11 cellular contexts compared by ENCODE assay signal in the genomic region with DNA sequence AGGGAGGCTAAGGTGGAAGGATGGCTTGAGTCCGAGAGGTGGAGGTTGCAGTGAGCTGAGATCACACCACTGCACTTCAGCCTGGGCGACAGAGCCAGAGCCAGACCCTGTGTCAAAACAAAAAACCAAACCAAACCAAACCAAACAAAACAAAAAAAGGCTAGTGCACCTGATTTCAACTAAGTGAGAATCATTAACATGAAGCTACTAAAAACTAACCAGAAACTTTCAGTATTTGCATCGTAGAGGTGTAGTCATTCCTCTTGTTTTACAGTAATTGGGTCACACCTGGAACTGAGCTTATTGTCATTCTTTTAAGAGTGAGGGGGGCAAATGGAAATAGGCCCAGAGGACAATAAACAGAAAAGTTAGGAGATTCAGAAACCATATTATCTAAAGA. TPM values are rescaled to one million over a fixed set of nuclear protein-coding genes. Genes with fewer than 3 reads are reported as not detected.
DNase-seq lines count a peak whose midpoint lies in the region; ATAC-seq and TF ChIP-seq lines count a peak whose summit lies in the region.
"Had no signal": no experiment of that assay in that cellular context is flagged by ENCODE, and none has a peak within 500 bp of the region (broad histone marks: within the 10 kb centered on the region; RNA-seq: fewer than 3 reads in every experiment).

No MANE protein-coding gene starts in this region.

- DNase-seq in CD4-positive, alpha-beta T cell: no peak
- DNase-seq in HuH-7 (ENCODE audit: low spot score) (no peak), mucosa of descending colon (no peak), left ventricle myocardium superior (no peak), AG20443 (ENCODE audit: low spot score) (no peak)
- DNase-seq: foreskin melanocyte, H7 had no signal

- H3K4me3 ChIP-seq in mucosa of descending colon: no peak overlapping the region

- intact Hi-C loops in CD4-positive, alpha-beta T cell (cut with DNase I, micrococcal nuclease): no loop called here
- intact Hi-C loops in mucosa of descending colon (cut with DNase I, micrococcal nuclease) (no loop called here), left ventricle myocardium superior (cut with micrococcal nuclease) (no loop called here)

- no peak for ATAC-seq in CD4-positive, alpha-beta T cell (ENCODE audit: poor library complexity)
- ATAC-seq in GM18907 (IDR thresholded peaks at IDR 0.05; ENCODE audit: unreplicated experiment) (peak; percentile 84), HG02678 (IDR thresholded peaks at IDR 0.05; ENCODE audit: unreplicated experiment) (peak; percentile 80), HG03575 (IDR thresholded peaks at IDR 0.05; ENCODE audit: extremely low read depth, insufficient number of reproducible peaks, low FRiP score, unreplicated experiment) (peak; percentile 69), mucosa of descending colon (no peak), left ventricle myocardium superior (no peak)

- no peak overlapping the region for H3K4me3 Mint-ChIP-seq in CD4-positive, alpha-beta T cell
- H3K4me3 Mint-ChIP-seq: CD14-positive monocyte had no signal

- no peaks in the 10 kb centered on the region for H3K27me3 ChIP-seq in CD4-positive, alpha-beta T cell (ENCODE audit: control insufficient read depth, insufficient read depth, low read length)

- H3K9me3 Mint-ChIP-seq in CD4-positive, alpha-beta T cell: no peaks in the 10 kb centered on the region

- no peaks in the 10 kb centered on the region for H3K27me3 Mint-ChIP-seq in CD4-positive, alpha-beta T cell

- no peak overlapping the region for H3K27ac ChIP-seq in CD4-positive, alpha-beta T cell (ENCODE audit: low read depth, low read length)

- peaks cover 68% of the 10 kb centered on the region for H3K36me3 Mint-ChIP-seq in CD4-positive, alpha-beta T cell (ENCODE audit: low read depth)

- peak overlapping the region; percentile 54 for H3K27ac Mint-ChIP-seq in CD4-positive, alpha-beta T cell

- no peak for TF ChIP-seq CTCF in CD4-positive, alpha-beta T cell (IDR thresholded peaks at IDR 0.05)
- TF ChIP-seq CTCF in mucosa of descending colon (IDR thresholded peaks at IDR 0.05): no peak

- H3K9me3 ChIP-seq in CD4-positive, alpha-beta T cell (ENCODE audit: control insufficient read depth, low read length): no peaks in the 10 kb centered on the region
- no peaks in the 10 kb centered on the region for H3K9me3 ChIP-seq in mucosa of descending colon

- CTCF ChIA-PET in CD4-positive, alpha-beta T cell (lab: Charles Lee): interaction anchor here (1.2 to 1.3 kb wide), 2 partner anchors 39 to 124 kb away, joined by 3 to 4 read pairs; no protein-coding TSS in a partner anchor

- peaks cover 49% of the 10 kb centered on the region for H3K4me1 Mint-ChIP-seq in CD4-positive, alpha-beta T cell (ENCODE audit: low read depth)

- POLR2A ChIA-PET in CD4-positive, alpha-beta T cell (lab: Charles Lee): interaction anchor here (0.8 to 1.2 kb wide), 3 partner anchors 26 to 57 kb away, joined by 3 read pairs; no protein-coding TSS in a partner anchor

- no peaks in the 10 kb centered on the region for H3K4me1 ChIP-seq in mucosa of descending colon (ENCODE audit: low read depth)

- H3K36me3 ChIP-seq in mucosa of descending colon (ENCODE audit: low read depth): no peaks in the 10 kb centered on the region

RNA-seq across cellular contexts. Expression of a gene that starts 58.5 kb away (rescaled TPM):
- 10 to 100 TPM; 27.6 to 29.1 TPM for total RNA-seq in CD4-positive, alpha-beta T cell
- total RNA-seq in mucosa of descending colon: 10 to 100 TPM; 23.5 to 58.9 (median 53.6) TPM
- total RNA-seq in left ventricle myocardium superior: 75.9 TPM

Comparison
In these comparisons a context has a peak if more than half of its experiments do, and no peak if none do; other contexts are left out.
1. ATAC-seq: peak in GM18907 (single experiment), HG02678 (single experiment) and HG03575 (single experiment); none in CD4-positive, alpha-beta T cell (single experiment), mucosa of descending colon (single experiment) and left ventricle myocardium superior (single experiment).